In genomic region chr12:7907009-7907408, GRCh38 we compare ENCODE assay signal across 8 cellular contexts. TPM values are rescaled to one million over a fixed set of nuclear protein-coding genes. Genes with fewer than 3 reads are reported as not detected.
A peak's percentile ranks its signal among the peaks of the same experiment; 100 is the strongest.
DNase-seq lines count a peak whose midpoint lies in the region; ATAC-seq and TF ChIP-seq lines count a peak whose summit lies in the region.

No MANE protein-coding gene starts in this region.

- intact Hi-C loops in A673 (cut with micrococcal nuclease; ENCODE audit: unreplicated experiment): no loop called here
- intact Hi-C loops in OCI-LY7 (cut with micrococcal nuclease; ENCODE audit: unreplicated experiment): no loop called here

- POLR2A ChIA-PET in A673 (lab: Charles Lee; ENCODE audit: low non-redundant PET): interaction anchor here (0.6 kb wide), 1 partner anchor 11 kb away, joined by 3 read pairs; no protein-coding TSS in a partner anchor
- POLR2A ChIA-PET in OCI-LY7 (lab: Charles Lee): interaction anchor here (1.0 kb wide), 1 partner anchor 15 kb away, joined by 7 read pairs; no protein-coding TSS in a partner anchor

- peak; percentile 55 for TF ChIP-seq CTCF in A673 (conservative IDR thresholded peaks at IDR 0.05; ENCODE audit: low read depth, low read length)
- TF ChIP-seq CTCF in GM12874 (IDR thresholded peaks at IDR 0.05; ENCODE audit: insufficient read depth, low read depth, low read length): peak; percentile 8; the same call in 1 of the 2 replicates
- TF ChIP-seq CTCF in OCI-LY7 (conservative IDR thresholded peaks at IDR 0.05; ENCODE audit: low read length): peak; percentile 63
- TF ChIP-seq CTCF in fibroblast of pulmonary artery (IDR thresholded peaks at IDR 0.05; ENCODE audit: low read length, missing control alignments): peak; percentile 39

- no peaks in the 10 kb centered on the region for H3K4me1 Mint-ChIP-seq in stimulated activated effector memory CD8-positive, alpha-beta T cell treated with anti-CD3 and anti-CD28 coated beads, Interleukin-12 subunit alpha, Interleukin-12 subunit beta, amount 100 ng/mL, for 72 hours

- H2AFZ ChIP-seq in OCI-LY7 (ENCODE audit: low read length): no peak overlapping the region

- H3K36me3 ChIP-seq in A673 (ENCODE audit: insufficient read depth, low read length, poor library complexity, severe bottlenecking) (no peaks in the 10 kb centered on the region), OCI-LY7 (ENCODE audit: insufficient read depth, low read length) (no peaks in the 10 kb centered on the region)

- H3K9me3 ChIP-seq in A673 (ENCODE audit: low read depth, low read length, poor library complexity, severe bottlenecking) (no peaks in the 10 kb centered on the region), OCI-LY7 (ENCODE audit: low read length) (no peaks in the 10 kb centered on the region)

- no peaks in the 10 kb centered on the region for H3K79me2 ChIP-seq in OCI-LY7 (ENCODE audit: insufficient read depth, low read depth, low read length)

- CTCF ChIA-PET in A673 (lab: Charles Lee): interaction anchor here (0.5 to 0.7 kb wide), 3 partner anchors 46 to 170 kb away, joined by 3 to 5 read pairs (median 4); no protein-coding TSS in a partner anchor
- CTCF ChIA-PET in OCI-LY7 (lab: Charles Lee; ENCODE audit: unreplicated experiment): no interaction called here

- DNase-seq in A673 (ENCODE audit: low spot score) (peak; percentile 73), OCI-LY7 (ENCODE audit: low spot score) (peak; percentile 14), fibroblast of pulmonary artery (ENCODE audit: low read depth) (peak; percentile 43), 8988T (no peak)
- no peak for DNase-seq in stimulated activated effector memory CD8-positive, alpha-beta T cell treated with anti-CD3 and anti-CD28 coated beads, Interleukin-12 subunit alpha, Interleukin-12 subunit beta, amount 100 ng/mL, for 72 hours (ENCODE audit: low spot score in 2 of 2)
- no peak for DNase-seq in activated CD8-positive, alpha-beta memory T cell treated with anti-CD3 and anti-CD28 coated beads, Interleukin-2, amount 50 U/mL, for 4 hours

- H3K27me3 ChIP-seq in A673 (replicated peaks; ENCODE audit: insufficient read depth, low read depth, low read length, poor library complexity): no peaks in the 10 kb centered on the region

- H3K27ac Mint-ChIP-seq in stimulated activated effector memory CD8-positive, alpha-beta T cell treated with anti-CD3 and anti-CD28 coated beads, Interleukin-12 subunit alpha, Interleukin-12 subunit beta, amount 100 ng/mL, for 72 hours: peak overlapping the region; percentile 61

- H3K4me1 ChIP-seq in A673 (ENCODE audit: insufficient read depth, low read length, poor library complexity, severe bottlenecking) (peaks cover 20% of the 10 kb centered on the region), OCI-LY7 (ENCODE audit: insufficient read depth, low read length, poor library complexity, severe bottlenecking) (no peaks in the 10 kb centered on the region)

- BruUV-seq in A673 (replicated peaks; lab: Mats Ljungman, UMichigan) (no TSS peak), OCI-LY7 (replicated peaks; lab: Mats Ljungman, UMichigan) (no TSS peak)

- H4K20me1 ChIP-seq in OCI-LY7 (ENCODE audit: insufficient read depth, low read length): no peaks in the 10 kb centered on the region

- H3K4me2 ChIP-seq in OCI-LY7 (ENCODE audit: low read length): no peak overlapping the region

- peak; percentile 34 for ATAC-seq in stimulated activated effector memory CD8-positive, alpha-beta T cell treated with anti-CD3 and anti-CD28 coated beads, Interleukin-12 subunit alpha, Interleukin-12 subunit beta, amount 100 ng/mL, for 72 hours
- no peak for ATAC-seq in GM21723 (IDR thresholded peaks at IDR 0.05; ENCODE audit: unreplicated experiment)

- no peaks in the 10 kb centered on the region for H3K9me2 ChIP-seq in OCI-LY7 (ENCODE audit: insufficient read depth, low read length)

- no peaks in the 10 kb centered on the region for H3K36me3 Mint-ChIP-seq in stimulated activated effector memory CD8-positive, alpha-beta T cell treated with anti-CD3 and anti-CD28 coated beads, Interleukin-12 subunit alpha, Interleukin-12 subunit beta, amount 100 ng/mL, for 72 hours

- H3K27ac ChIP-seq in A673 (ENCODE audit: low read depth, low read length, poor library complexity, severe bottlenecking) (no peak overlapping the region), OCI-LY7 (ENCODE audit: low read depth, low read length, poor library complexity, severe bottlenecking) (no peak overlapping the region)

- H3K4me3 ChIP-seq in A673 (ENCODE audit: low read depth, low read length, poor library complexity, severe bottlenecking) (no peak overlapping the region), OCI-LY7 (ENCODE audit: low read depth, low read length, poor library complexity, severe bottlenecking) (no peak overlapping the region), fibroblast of pulmonary artery (replicated peaks; ENCODE audit: low read depth, low read length) (no peak overlapping the region)

- no peak overlapping the region for H3K4me3 Mint-ChIP-seq in stimulated activated effector memory CD8-positive, alpha-beta T cell treated with anti-CD3 and anti-CD28 coated beads, Interleukin-12 subunit alpha, Interleukin-12 subunit beta, amount 100 ng/mL, for 72 hours

- H3K9me3 Mint-ChIP-seq in stimulated activated effector memory CD8-positive, alpha-beta T cell treated with anti-CD3 and anti-CD28 coated beads, Interleukin-12 subunit alpha, Interleukin-12 subunit beta, amount 100 ng/mL, for 72 hours: no peaks in the 10 kb centered on the region

RNA-seq across cellular contexts. Expression of gene SLC2A3, which starts 29.0 kb away (rescaled TPM):
- total RNA-seq in A673 (2021) (23.0 and 30.2 TPM in 2 replicates), OCI-LY7 (2022) (16.3 and 17.9 TPM in 2 replicates)
- 3.7 and 3.9 TPM in 2 replicates for total RNA-seq in OCI-LY7 (2014; rRNA removed; shearing (Covaris generic))

RNA-seq across cellular contexts. Expression of gene SLC2A14, which starts 34.3 kb away (rescaled TPM):
- total RNA-seq in A673 (2021) (0.09 and 0.20 TPM in 2 replicates), OCI-LY7 (2022) (0.31 and 0.48 TPM in 2 replicates)
- total RNA-seq in OCI-LY7 (2014; rRNA removed; shearing (Covaris generic)): 0.23 TPM in 1 of 2 replicates, not detected in the other

Comparison
In these comparisons a context has a peak if more than half of its experiments do, and no peak if none do; other contexts are left out.
1. DNase-seq: peak in A673 (single experiment), OCI-LY7 (single experiment) and fibroblast of pulmonary artery (single experiment); none in stimulated activated effector memory CD8-positive, alpha-beta T cell treated with anti-CD3 and anti-CD28 coated beads, Interleukin-12 subunit alpha, Interleukin-12 subunit beta, amount 100 ng/mL, for 72 hours (0 of 2), 8988T (single experiment) and activated CD8-positive, alpha-beta memory T cell treated with anti-CD3 and anti-CD28 coated beads, Interleukin-2, amount 50 U/mL, for 4 hours (single experiment).
2. CTCF ChIP-seq: peak in every context shown above with its lines; median percentile 63 in OCI-LY7; 55 in A673; 39 in fibroblast of pulmonary artery; 8 in GM12874.